In the genomic region with DNA sequence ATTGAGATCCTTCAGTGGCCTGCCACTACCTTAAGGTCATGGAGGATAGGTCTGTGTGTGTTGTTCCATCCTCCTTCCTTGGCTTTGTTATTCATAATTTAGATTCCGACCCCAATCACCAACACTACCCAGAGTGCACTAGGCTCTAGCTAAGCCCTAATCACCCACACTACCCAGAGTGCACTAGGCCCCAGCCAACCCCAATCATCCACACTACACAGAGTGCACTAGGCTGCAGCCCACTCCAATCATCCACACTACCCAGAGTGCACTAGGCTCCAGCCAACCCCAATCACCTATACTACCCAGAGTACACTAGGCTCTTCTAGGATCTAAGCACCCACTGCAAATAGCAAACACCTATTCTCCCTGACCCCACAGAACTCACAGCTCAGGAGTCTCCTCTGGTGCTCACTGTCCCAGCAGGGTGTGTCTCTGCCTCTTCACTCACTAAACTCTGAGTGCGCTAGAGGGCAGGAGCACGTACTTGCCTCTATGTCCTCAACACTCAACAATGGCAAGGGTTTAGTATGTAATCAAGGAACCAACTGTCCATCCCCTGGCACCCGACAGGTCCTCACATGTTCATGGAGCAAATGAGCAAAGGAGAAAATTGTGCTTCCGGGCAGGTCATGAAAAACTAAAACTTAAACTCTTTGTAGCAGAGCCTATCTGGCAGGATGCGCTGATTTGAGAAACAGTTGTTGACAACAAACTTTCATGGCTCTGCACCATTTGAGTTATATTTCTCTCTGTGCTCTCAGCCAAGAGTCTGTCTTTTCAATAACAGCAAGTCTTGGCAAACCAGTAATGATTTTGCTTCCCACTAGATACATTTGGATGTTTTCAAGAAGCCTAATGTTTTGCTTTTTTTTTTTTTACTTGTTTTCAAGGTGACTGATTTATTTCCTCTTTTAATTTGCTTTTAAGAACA, we compare ENCODE assay signal across 12 cellular contexts. TPM values are rescaled to one million over a fixed set of nuclear protein-coding genes. Genes with fewer than 3 reads are reported as not detected.
DNase-seq lines count a peak whose midpoint lies in the region; ATAC-seq and TF ChIP-seq lines count a peak whose summit lies in the region.
"Had no signal": no experiment of that assay in that cellular context is flagged by ENCODE, and none has a peak within 500 bp of the region (broad histone marks: within the 10 kb centered on the region; RNA-seq: fewer than 3 reads in every experiment).

No MANE protein-coding gene starts in this region.

- no peaks in the 10 kb centered on the region for H4K20me1 ChIP-seq in PC-3 (ENCODE audit: low read length)

- no peaks in the 10 kb centered on the region for H3K79me1 ChIP-seq in mesendoderm (ENCODE audit: low read length)

- no peak overlapping the region for H3K18ac ChIP-seq in mesendoderm (ENCODE audit: low read length)

- no peaks in the 10 kb centered on the region for H3K27me3 ChIP-seq in PC-3 (ENCODE audit: low read length)
- no peaks in the 10 kb centered on the region for H3K27me3 ChIP-seq in colonic mucosa
- no peaks in the 10 kb centered on the region for H3K27me3 ChIP-seq in mesendoderm (ENCODE audit: insufficient read depth, low read length, poor library complexity)
- H3K27me3 ChIP-seq in suprapubic skin, result no peaks in the 10 kb centered on the region
- no peaks in the 10 kb centered on the region for H3K27me3 ChIP-seq in testis

- no peaks in the 10 kb centered on the region for H3K9me2 ChIP-seq in PC-3 (replicated peaks; ENCODE audit: low read length)

- DNase-seq in PC-3 (no peak), colonic mucosa (peak; percentile 63), mesendoderm (no peak), suprapubic skin (ENCODE audit: low spot score in 2 of 2) (no peak), left ventricle myocardium superior (no peak), NOMO-1 treated with DMSO at 0.1 percent for 48 hours (lab: John Stamatoyannopoulos, UW; ENCODE audit: unreplicated experiment) (no peak), GDM1 (lab: John Stamatoyannopoulos, UW) (no peak), testis (no peak)
- DNase-seq: NCI-H2107; psoas muscle; stimulated activated CD4-positive, alpha-beta T cell treated with anti-CD3 and anti-CD28 coated beads, Interleukin-15, amount 100 ng/mL, for 24 hours had no signal

- H3K9me3 ChIP-seq in PC-3 (ENCODE audit: low read length) (no peaks in the 10 kb centered on the region), colonic mucosa (no peaks in the 10 kb centered on the region), suprapubic skin (no peaks in the 10 kb centered on the region), testis (no peaks in the 10 kb centered on the region)
- H3K9me3 ChIP-seq: psoas muscle had no signal

- BruUV-seq in PC-3 (replicated peaks; lab: Mats Ljungman, UMichigan), result no TSS peak

- CTCF ChIA-PET in PC-3 (lab: Charles Lee), result interaction anchor here (0.6 to 1.0 kb wide), 2 partner anchors 40 to 123 kb away, joined by 3 to 5 read pairs; no protein-coding TSS in a partner anchor

- H3K27ac ChIP-seq in PC-3 (ENCODE audit: low read length) (no peak overlapping the region), colonic mucosa (peak overlapping the region; percentile 58), mesendoderm (ENCODE audit: low read depth, low read length) (no peak overlapping the region), suprapubic skin (peak overlapping the region; percentile 53), testis (no peak overlapping the region)
- H3K27ac ChIP-seq: psoas muscle had no signal

- no CpG with 5 or more reads among the region's 6 CpGs for WGBS in mesendoderm (ENCODE audit: extremely low coverage, insufficient coverage, low lambda C conversion rate)
- WGBS in suprapubic skin, result 51% methylated on average over 6 of the region's 6 CpGs
- 88 to 96% methylated on average over 6 of the region's 6 CpGs for WGBS in testis, 2 donors

- no peak overlapping the region for H3K9ac ChIP-seq in PC-3 (ENCODE audit: low read length)
- H3K9ac ChIP-seq in colonic mucosa (ENCODE audit: low read depth in 2 of 2, low read length in 2 of 2), result peak overlapping the region; percentile 19 to 72
- H3K9ac ChIP-seq in mesendoderm (ENCODE audit: low read length), result no peak overlapping the region

- no peak overlapping the region for H2AFZ ChIP-seq in PC-3 (ENCODE audit: low read length)

- no peak overlapping the region for H3K23ac ChIP-seq in mesendoderm (ENCODE audit: low read length)

- no peak overlapping the region for H4K5ac ChIP-seq in mesendoderm (ENCODE audit: low read length)

- H3K79me2 ChIP-seq in PC-3 (ENCODE audit: low read length) (no peaks in the 10 kb centered on the region), mesendoderm (ENCODE audit: control insufficient read depth, insufficient read depth, low read length) (no peaks in the 10 kb centered on the region)

- H3K56ac ChIP-seq in mesendoderm (ENCODE audit: low read length), result no peak overlapping the region

- peak overlapping the region; percentile 52 for H2AK5ac ChIP-seq in mesendoderm (ENCODE audit: low read length)

- no peak overlapping the region for H2BK120ac ChIP-seq in mesendoderm (ENCODE audit: low read depth, low read length)

- H3K4ac ChIP-seq in mesendoderm (ENCODE audit: low read depth, low read length), result no peak overlapping the region

- H3K4me2 ChIP-seq in PC-3 (ENCODE audit: low read length), result 0 out of 2 replicates have a peak overlapping the region, but pooled peaks have one; percentile 7
- no peak overlapping the region for H3K4me2 ChIP-seq in mesendoderm (ENCODE audit: low read length)

- H2BK5ac ChIP-seq in mesendoderm (ENCODE audit: low read length), result no peak overlapping the region

- no peaks in the 10 kb centered on the region for H3F3A ChIP-seq in PC-3 (ENCODE audit: low read length, unreplicated experiment)

- H3K4me1 ChIP-seq in PC-3 (ENCODE audit: insufficient read depth, low read length) (peaks cover 45% of the 10 kb centered on the region), colonic mucosa (peaks cover 16% of the 10 kb centered on the region), mesendoderm (ENCODE audit: control insufficient read depth, low read depth, low read length) (peaks cover 2% of the 10 kb centered on the region), suprapubic skin (peaks cover 54% of the 10 kb centered on the region), testis (no peaks in the 10 kb centered on the region)

- H3K36me3 ChIP-seq in PC-3 (ENCODE audit: low read depth, low read length) (no peaks in the 10 kb centered on the region), colonic mucosa (no peaks in the 10 kb centered on the region), mesendoderm (ENCODE audit: control insufficient read depth, insufficient read depth, low read length) (no peaks in the 10 kb centered on the region), suprapubic skin (no peaks in the 10 kb centered on the region), testis (ENCODE audit: low read depth, missing control alignments) (no peaks in the 10 kb centered on the region)

- no peak for TF ChIP-seq POLR2A in suprapubic skin (IDR thresholded peaks at IDR 0.05)
- TF ChIP-seq POLR2A in testis (IDR thresholded peaks at IDR 0.05), result no peak

- POLR2A ChIA-PET in PC-3 (lab: Charles Lee; ENCODE audit: unreplicated experiment), result no interaction called here

- no peak overlapping the region for H3K4me3 ChIP-seq in PC-3 (ENCODE audit: low read length)
- H3K4me3 ChIP-seq in colonic mucosa, result no peak overlapping the region
- H3K4me3 ChIP-seq in mesendoderm (ENCODE audit: low read length), result no peak overlapping the region
- no peak overlapping the region for H3K4me3 ChIP-seq in suprapubic skin
- H3K4me3 ChIP-seq in testis, result no peak overlapping the region
- H3K4me3 ChIP-seq: psoas muscle had no signal

- intact Hi-C loops in PC-3 (cut with micrococcal nuclease) (no loop called here), colonic mucosa (cut with DNase I) (no loop called here), left ventricle myocardium superior (cut with micrococcal nuclease) (no loop called here), testis (cut with DNase I; ENCODE audit: low total_unique reads) (no loop called here)

- no peak for TF ChIP-seq EP300 in suprapubic skin (IDR thresholded peaks at IDR 0.05)

- TF ChIP-seq CTCF in PC-3 (conservative IDR thresholded peaks at IDR 0.05; ENCODE audit: low read depth, low read length), result no peak
- TF ChIP-seq CTCF in colonic mucosa (IDR thresholded peaks at IDR 0.05), result no peak
- TF ChIP-seq CTCF in suprapubic skin (IDR thresholded peaks at IDR 0.05), result peak in 1 of 2 donors; percentile 24
- no peak for TF ChIP-seq CTCF in testis (IDR thresholded peaks at IDR 0.05)

- ATAC-seq in PC-3, result no peak
- ATAC-seq in left ventricle myocardium superior, result no peak

- no peak overlapping the region for H2BK15ac ChIP-seq in mesendoderm (replicated peaks; ENCODE audit: low read depth)

- H4K8ac ChIP-seq in mesendoderm (ENCODE audit: low read depth, low read length), result no peak overlapping the region

RNA-seq across cellular contexts. Expression of a gene that starts 54.3 kb away (rescaled TPM):
- total RNA-seq in PC-3 (2014; rRNA removed) (5.7 and 8.2 TPM in 2 replicates), colonic mucosa (10 to 100 TPM; 85.7 to 89.5 TPM), suprapubic skin (10 to 100 TPM; 38.2 to 59.8 (median 48.1) TPM), left ventricle myocardium superior (7.1 TPM), testis (10 to 100 TPM in 1 of 2 donors, 1 to 10 TPM in 1; 9.0 to 14.9 TPM)
- polyA plus RNA-seq in mesendoderm (2013, experiment 1 of 2), result 7.9 TPM
- 8.4 TPM for polyA plus RNA-seq in mesendoderm (2013, experiment 2 of 2)
- polyA plus RNA-seq in testis (ENCODE audit: insufficient read depth, low read depth, low replicate concordance), result 20.9 TPM
- polyA plus RNA-seq: CD14-positive monocyte had no signal

Comparison
In these comparisons a context has a peak if more than half of its experiments do, and no peak if none do; other contexts are left out.
1. H3K27ac ChIP-seq: peak in colonic mucosa (single experiment) and suprapubic skin (single experiment); none in PC-3 (single experiment), mesendoderm (single experiment) and testis (0 of 2).
2. H3K9ac ChIP-seq: peak in colonic mucosa (2 of 2); none in PC-3 (single experiment) and mesendoderm (single experiment).